17 cellular contexts compared by ENCODE assay signal in the genomic region with DNA sequence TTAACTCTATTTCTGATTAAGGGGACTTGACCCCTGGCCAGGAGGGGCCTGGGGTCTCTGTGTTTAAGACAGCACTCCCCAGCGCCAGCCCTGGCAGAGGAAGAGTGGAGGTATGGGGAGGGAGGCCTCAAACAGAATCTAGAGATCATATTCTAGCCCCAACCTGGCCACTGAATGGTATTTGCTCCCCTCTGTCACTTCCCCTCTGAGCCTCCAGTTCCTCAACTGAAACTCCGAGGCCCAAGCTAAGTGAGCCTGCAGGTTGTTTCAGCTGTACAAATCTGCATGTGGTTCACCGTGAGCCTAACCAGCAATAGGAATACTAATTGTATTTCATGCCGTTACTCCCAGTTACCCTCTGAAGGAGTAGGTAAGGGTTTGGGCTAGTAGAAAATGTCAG.
"Had no signal": no experiment of that assay in that cellular context is flagged by ENCODE, and none has a peak within 500 bp of the region (broad histone marks: within the 10 kb centered on the region; RNA-seq: fewer than 3 reads in every experiment).

No MANE protein-coding gene starts in this region.

- H3K4me3 Mint-ChIP-seq: activated CD4-positive, alpha-beta memory T cell treated with anti-CD3 and anti-CD28 coated beads, Interleukin-2, amount 10 ng/mL, durations not matched to agents 7 days and 5 days; activated naive CD4-positive, alpha-beta T cell treated with anti-CD3 and anti-CD28 coated beads, Interleukin-2, amount 10 ng/mL, durations not matched to agents 7 days and 5 days; activated T-cell treated with anti-CD3 and anti-CD28 coated beads, Interleukin-2, amount 50 U/mL, for 24 hours; effector memory CD8-positive, alpha-beta T cell; naive thymus-derived CD8-positive, alpha-beta T cell; WTC11 had no signal

- H3K4me1 Mint-ChIP-seq: activated CD4-positive, alpha-beta memory T cell treated with anti-CD3 and anti-CD28 coated beads, Interleukin-2, amount 10 ng/mL, durations not matched to agents 7 days and 5 days; activated naive CD4-positive, alpha-beta T cell treated with anti-CD3 and anti-CD28 coated beads, Interleukin-2, amount 10 ng/mL, durations not matched to agents 7 days and 5 days; WTC11 had no signal

- H3K27ac Mint-ChIP-seq: activated CD4-positive, alpha-beta memory T cell treated with anti-CD3 and anti-CD28 coated beads, Interleukin-2, amount 10 ng/mL, durations not matched to agents 7 days and 5 days; activated naive CD4-positive, alpha-beta T cell treated with anti-CD3 and anti-CD28 coated beads, Interleukin-2, amount 10 ng/mL, durations not matched to agents 7 days and 5 days had no signal

- DNase-seq: activated CD4-positive, alpha-beta memory T cell treated with anti-CD3 and anti-CD28 coated beads, Interleukin-2, amount 10 ng/mL, durations not matched to agents 7 days and 5 days; activated CD4-positive, alpha-beta T cell treated with anti-CD3 and anti-CD28 coated beads for 4 hours; activated effector memory CD4-positive, alpha-beta T cell treated with Interleukin-2 at 50 U/mL for 16 hours; activated naive CD4-positive, alpha-beta T cell treated with anti-CD3 and anti-CD28 coated beads, Interleukin-2, amount 10 ng/mL, durations not matched to agents 7 days and 5 days; activated T-cell treated with anti-CD3 and anti-CD28 coated beads, Interleukin-2, amount 50 U/mL, for 24 hours; dermis blood vessel endothelial cell; effector memory CD8-positive, alpha-beta T cell; esophagus squamous epithelium; mesendoderm; naive thymus-derived CD8-positive, alpha-beta T cell; right cardiac atrium; stimulated activated naive CD8-positive, alpha-beta T cell treated with anti-CD3 and anti-CD28 coated beads, Interleukin-15, Interleukin-2, amounts not matched to agents 100 U/mL and 50 U/mL, for 24 hours; trophoblast cell had no signal

- H3K4me1 ChIP-seq: esophagus squamous epithelium, prostate gland had no signal

- H3K27me3 Mint-ChIP-seq: activated CD4-positive, alpha-beta memory T cell treated with anti-CD3 and anti-CD28 coated beads, Interleukin-2, amount 10 ng/mL, durations not matched to agents 7 days and 5 days; activated naive CD4-positive, alpha-beta T cell treated with anti-CD3 and anti-CD28 coated beads, Interleukin-2, amount 10 ng/mL, durations not matched to agents 7 days and 5 days; activated T-cell treated with anti-CD3 and anti-CD28 coated beads, Interleukin-2, amount 50 U/mL, for 24 hours; effector memory CD8-positive, alpha-beta T cell; naive thymus-derived CD8-positive, alpha-beta T cell had no signal

- FAIRE-seq: bronchial epithelial cell had no signal

- H3K9me3 Mint-ChIP-seq: activated CD4-positive, alpha-beta memory T cell treated with anti-CD3 and anti-CD28 coated beads, Interleukin-2, amount 10 ng/mL, durations not matched to agents 7 days and 5 days; activated naive CD4-positive, alpha-beta T cell treated with anti-CD3 and anti-CD28 coated beads, Interleukin-2, amount 10 ng/mL, durations not matched to agents 7 days and 5 days; activated T-cell treated with anti-CD3 and anti-CD28 coated beads, Interleukin-2, amount 50 U/mL, for 24 hours; effector memory CD8-positive, alpha-beta T cell; naive thymus-derived CD8-positive, alpha-beta T cell; WTC11 had no signal

- H3K27ac ChIP-seq: esophagus squamous epithelium, prostate gland, skin epidermis had no signal

- H3K27me3 ChIP-seq: esophagus squamous epithelium had no signal

- ATAC-seq: effector memory CD8-positive, alpha-beta T cell; naive thymus-derived CD8-positive, alpha-beta T cell; stimulated activated naive CD8-positive, alpha-beta T cell treated with anti-CD3 and anti-CD28 coated beads, Interleukin-15, Interleukin-2, amounts not matched to agents 100 U/mL and 50 U/mL, for 24 hours; WTC11 had no signal

- H3K4me3 ChIP-seq: esophagus squamous epithelium, prostate gland, skin epidermis had no signal

- H3K9me3 ChIP-seq: esophagus squamous epithelium, prostate gland had no signal
